Comparison of ENCODE assay signal across 26 cellular contexts in genomic region chr9:70613024-70613768, GRCh38.
"Had no signal": no experiment of that assay in that cellular context is flagged by ENCODE, and none has a peak within 500 bp of the region (broad histone marks: within the 10 kb centered on the region; RNA-seq: fewer than 3 reads in every experiment).

No MANE protein-coding gene starts in this region.

- DNase-seq: activated CD4-positive, alpha-beta memory T cell treated with anti-CD3 and anti-CD28 coated beads for 36 hours; activated CD4-positive, alpha-beta T cell treated with anti-CD3 and anti-CD28 coated beads for 4 hours; activated naive CD4-positive, alpha-beta T cell; activated naive CD8-positive, alpha-beta T cell treated with anti-CD3 and anti-CD28 coated beads for 36 hours; activated T-cell treated with anti-CD3 and anti-CD28 coated beads for 4 hours; amygdala; brain microvascular endothelial cell; central memory CD4-positive, alpha-beta T cell; effector CD4-positive, alpha-beta T cell; left cardiac atrium; nephron progenitor cell; SK-N-SH; spleen; stimulated activated CD4-positive, alpha-beta T cell treated with anti-CD3 and anti-CD28 coated beads, Interleukin-4, amount 100 ng/mL, for 4 hours had no signal

- H3K36me3 Mint-ChIP-seq: activated CD4-positive, alpha-beta memory T cell treated with anti-CD3 and anti-CD28 coated beads for 36 hours; activated naive CD8-positive, alpha-beta T cell treated with anti-CD3 and anti-CD28 coated beads for 36 hours; mesothelial cell of epicardium; stimulated activated memory B cell treated with anti-CD40 and anti-IgM and Interleukin-4, amounts not matched to agents 10 μg/mL and 1 μg/mL and 100 μg/mL, for 72 hours; WTC11 had no signal

- H3K4me2 ChIP-seq: SK-N-SH had no signal

- FAIRE-seq: islet of Langerhans, TTC549, urothelium cell line had no signal

- H3K4me1 Mint-ChIP-seq: activated naive CD8-positive, alpha-beta T cell treated with anti-CD3 and anti-CD28 coated beads for 36 hours; mesothelial cell of epicardium; stimulated activated memory B cell treated with anti-CD40 and anti-IgM and Interleukin-4, amounts not matched to agents 10 μg/mL and 1 μg/mL and 100 μg/mL, for 72 hours had no signal

- H3K4me3 ChIP-seq: lung, spleen had no signal

- H3K4me3 Mint-ChIP-seq: activated CD4-positive, alpha-beta memory T cell treated with anti-CD3 and anti-CD28 coated beads for 36 hours; activated naive CD8-positive, alpha-beta T cell treated with anti-CD3 and anti-CD28 coated beads for 36 hours; activated T-helper 1 cell treated with anti-CD3 and anti-CD28 coated beads, Interleukin-12 subunit alpha, Interleukin-12 subunit beta, Interleukin-2, Interleukin-4 antibody, amounts not matched to agents 30 ng/mL and 10 ng/mL and 1 ng/mL, durations not matched to agents 14 hours and 24 hours and 36 hours; mesothelial cell of epicardium; nephron progenitor cell; stimulated activated memory B cell treated with anti-CD40 and anti-IgM and Interleukin-4, amounts not matched to agents 10 μg/mL and 1 μg/mL and 100 μg/mL, for 72 hours; T-helper 2 cell treated with Interferon-gamma antibody and Interleukin-4, amounts not matched to agents 5 μg/mL and 100 μg/mL, for 36 hours; WTC11 had no signal

- H3K27me3 Mint-ChIP-seq: activated CD4-positive, alpha-beta memory T cell treated with anti-CD3 and anti-CD28 coated beads for 36 hours; progenitor cell of endocrine pancreas; stimulated activated memory B cell treated with anti-CD40 and anti-IgM and Interleukin-4, amounts not matched to agents 10 μg/mL and 1 μg/mL and 100 μg/mL, for 72 hours had no signal

- H3K36me3 ChIP-seq: brain microvascular endothelial cell, spleen had no signal

- H3K27ac ChIP-seq: brain microvascular endothelial cell, spleen had no signal

- H3K9me3 ChIP-seq: SK-N-SH, spleen had no signal

- ATAC-seq: esophagus mucosa; sciatic nerve; stimulated activated memory B cell treated with anti-CD40 and anti-IgM and Interleukin-4, amounts not matched to agents 10 μg/mL and 1 μg/mL and 100 μg/mL, for 72 hours; WTC11 had no signal

- H3K27me3 ChIP-seq: brain microvascular endothelial cell, spleen had no signal

- H3K27ac Mint-ChIP-seq: activated CD4-positive, alpha-beta memory T cell treated with anti-CD3 and anti-CD28 coated beads for 36 hours; activated naive CD8-positive, alpha-beta T cell treated with anti-CD3 and anti-CD28 coated beads for 36 hours; activated T-helper 1 cell treated with anti-CD3 and anti-CD28 coated beads, Interleukin-12 subunit alpha, Interleukin-12 subunit beta, Interleukin-2, Interleukin-4 antibody, amounts not matched to agents 30 ng/mL and 10 ng/mL and 1 ng/mL, durations not matched to agents 14 hours and 24 hours and 36 hours; mesothelial cell of epicardium; nephron progenitor cell; progenitor cell of endocrine pancreas; stimulated activated memory B cell treated with anti-CD40 and anti-IgM and Interleukin-4, amounts not matched to agents 10 μg/mL and 1 μg/mL and 100 μg/mL, for 72 hours; T-helper 2 cell treated with Interferon-gamma antibody and Interleukin-4, amounts not matched to agents 5 μg/mL and 100 μg/mL, for 36 hours; WTC11 had no signal

- H3K9ac ChIP-seq: SK-N-SH had no signal

- H3K9me3 Mint-ChIP-seq: activated CD4-positive, alpha-beta memory T cell treated with anti-CD3 and anti-CD28 coated beads for 36 hours; activated naive CD8-positive, alpha-beta T cell treated with anti-CD3 and anti-CD28 coated beads for 36 hours; activated T-helper 1 cell treated with anti-CD3 and anti-CD28 coated beads, Interleukin-12 subunit alpha, Interleukin-12 subunit beta, Interleukin-2, Interleukin-4 antibody, amounts not matched to agents 30 ng/mL and 10 ng/mL and 1 ng/mL, durations not matched to agents 14 hours and 24 hours and 36 hours; mesothelial cell of epicardium; nephron progenitor cell; T-helper 2 cell treated with Interferon-gamma antibody and Interleukin-4, amounts not matched to agents 5 μg/mL and 100 μg/mL, for 36 hours; WTC11 had no signal
